21 cellular contexts compared by ENCODE assay signal in the genomic region with DNA sequence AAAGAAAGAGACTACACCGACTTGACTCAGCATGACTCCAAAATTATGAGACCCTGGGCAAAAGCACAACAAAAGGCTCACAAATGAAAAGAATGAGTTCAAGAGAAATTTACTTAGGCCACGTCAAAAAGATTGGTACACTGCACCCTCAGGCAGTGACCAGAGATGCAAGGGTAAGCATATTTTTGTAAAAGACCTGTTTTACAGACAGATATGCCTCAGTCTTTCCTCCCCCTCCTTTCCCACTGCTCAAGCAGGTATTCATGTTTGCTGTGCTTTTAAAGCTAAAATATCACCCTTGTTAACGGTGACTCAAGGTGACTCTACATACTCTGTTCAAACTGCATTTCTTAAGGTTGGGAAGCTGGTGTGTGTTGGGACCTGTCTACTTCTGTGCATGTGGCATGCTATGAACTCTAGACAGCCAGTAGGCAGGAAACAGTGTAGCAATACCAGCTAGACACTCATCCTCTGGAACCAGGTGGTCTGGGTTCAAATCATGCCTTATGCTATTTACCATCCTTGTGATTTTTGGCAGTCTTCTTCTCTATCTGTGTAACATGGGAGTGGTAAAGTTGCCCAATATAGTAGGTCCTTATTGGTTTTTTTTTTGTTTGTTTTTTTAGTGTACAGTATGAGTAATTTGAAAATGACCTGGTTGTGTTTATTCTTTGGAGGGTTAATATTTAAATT.
DNase-seq lines count a peak whose midpoint lies in the region; ATAC-seq and TF ChIP-seq lines count a peak whose summit lies in the region.
"Had no signal": no experiment of that assay in that cellular context is flagged by ENCODE, and none has a peak within 500 bp of the region (broad histone marks: within the 10 kb centered on the region; RNA-seq: fewer than 3 reads in every experiment).

No MANE protein-coding gene starts in this region.

- peak; percentile 65 for ATAC-seq in stimulated activated effector memory CD8-positive, alpha-beta T cell treated with anti-CD3 and anti-CD28 coated beads, Interleukin-12 subunit alpha, Interleukin-12 subunit beta, amount 100 ng/mL, for 72 hours
- no peak for ATAC-seq in GM21528 (IDR thresholded peaks at IDR 0.05; ENCODE audit: low FRiP score, unreplicated experiment)
- no peak for ATAC-seq in HG02973 (IDR thresholded peaks at IDR 0.05; ENCODE audit: unreplicated experiment)
- ATAC-seq: activated naive CD4-positive, alpha-beta T cell treated with anti-CD3 and anti-CD28 coated beads, Interleukin-2, amount 50 U/mL, for 72 hours; CD8-positive, alpha-beta T cell; left cardiac atrium had no signal

- H3K27me3 Mint-ChIP-seq in activated naive CD8-positive, alpha-beta T cell, result no peaks in the 10 kb centered on the region
- no peaks in the 10 kb centered on the region for H3K27me3 Mint-ChIP-seq in activated naive CD8-positive, alpha-beta T cell treated with anti-CD3 and anti-CD28 coated beads for 36 hours
- H3K27me3 Mint-ChIP-seq: activated CD4-positive, alpha-beta T cell treated with anti-CD3 and anti-CD28 coated beads, Interleukin-2, amount 10 ng/mL, durations not matched to agents 7 days and 5 days had no signal

- H3K9me3 Mint-ChIP-seq in activated naive CD8-positive, alpha-beta T cell (ENCODE audit: low read depth), result no peaks in the 10 kb centered on the region
- H3K9me3 Mint-ChIP-seq in activated naive CD8-positive, alpha-beta T cell treated with anti-CD3 and anti-CD28 coated beads for 36 hours, result no peaks in the 10 kb centered on the region
- H3K9me3 Mint-ChIP-seq in stimulated activated effector memory CD8-positive, alpha-beta T cell treated with anti-CD3 and anti-CD28 coated beads, Interleukin-12 subunit alpha, Interleukin-12 subunit beta, amount 100 ng/mL, for 72 hours, result no peaks in the 10 kb centered on the region
- H3K9me3 Mint-ChIP-seq: CD8-positive, alpha-beta T cell had no signal

- H3K4me1 Mint-ChIP-seq in activated naive CD8-positive, alpha-beta T cell (ENCODE audit: low read depth), result peaks cover 59% of the 10 kb centered on the region
- peaks cover 37% of the 10 kb centered on the region for H3K4me1 Mint-ChIP-seq in activated naive CD8-positive, alpha-beta T cell treated with anti-CD3 and anti-CD28 coated beads for 36 hours
- H3K4me1 Mint-ChIP-seq in stimulated activated effector memory CD8-positive, alpha-beta T cell treated with anti-CD3 and anti-CD28 coated beads, Interleukin-12 subunit alpha, Interleukin-12 subunit beta, amount 100 ng/mL, for 72 hours, result peaks cover 34% of the 10 kb centered on the region

- DNase-seq in activated naive CD8-positive, alpha-beta T cell treated with anti-CD3 and anti-CD28 coated beads for 36 hours, result no peak
- DNase-seq in NCI-H460 (ENCODE audit: extremely low read depth, low read depth) (peak; percentile 8), fibroblast of mammary gland (ENCODE audit: low read depth) (peak; percentile 40), NCI-H748 treated with DMSO at 0.1 percent for 48 hours (lab: John Stamatoyannopoulos, UW) (no peak)
- no peak for DNase-seq in stimulated activated effector memory CD8-positive, alpha-beta T cell treated with anti-CD3 and anti-CD28 coated beads, Interleukin-12 subunit alpha, Interleukin-12 subunit beta, amount 100 ng/mL, for 72 hours (ENCODE audit: low spot score in 2 of 2)
- DNase-seq: activated CD4-positive, alpha-beta T cell treated with anti-CD3 and anti-CD28 coated beads, Interleukin-2, amount 10 ng/mL, durations not matched to agents 7 days and 5 days; CD8-positive, alpha-beta T cell; dorsolateral prefrontal cortex; GOT3; hippocampal formation; left cardiac atrium; MG63; NCI-H2081 treated with DMSO at 0.1 percent for 48 hours; Peyer's patch; posterior cingulate gyrus; spleen; stimulated activated naive CD4-positive, alpha-beta T cell had no signal

- TF ChIP-seq CTCF in fibroblast of mammary gland (conservative IDR thresholded peaks at IDR 0.05; ENCODE audit: control insufficient read depth, insufficient read depth, low read depth, low read length), result no peak

- H3K36me3 Mint-ChIP-seq in activated naive CD8-positive, alpha-beta T cell, result peaks cover 37% of the 10 kb centered on the region
- peaks cover 47% of the 10 kb centered on the region for H3K36me3 Mint-ChIP-seq in activated naive CD8-positive, alpha-beta T cell treated with anti-CD3 and anti-CD28 coated beads for 36 hours
- H3K36me3 Mint-ChIP-seq in stimulated activated effector memory CD8-positive, alpha-beta T cell treated with anti-CD3 and anti-CD28 coated beads, Interleukin-12 subunit alpha, Interleukin-12 subunit beta, amount 100 ng/mL, for 72 hours, result no peaks in the 10 kb centered on the region

- H3K4me3 ChIP-seq in fibroblast of mammary gland (ENCODE audit: control insufficient read depth, low read depth, low read length), result no peak overlapping the region
- H3K4me3 ChIP-seq: dorsolateral prefrontal cortex, MG63, Peyer's patch, spleen had no signal

- no peak overlapping the region for H3K4me3 Mint-ChIP-seq in activated naive CD8-positive, alpha-beta T cell
- H3K4me3 Mint-ChIP-seq in activated naive CD8-positive, alpha-beta T cell treated with anti-CD3 and anti-CD28 coated beads for 36 hours, result no peak overlapping the region
- no peak overlapping the region for H3K4me3 Mint-ChIP-seq in stimulated activated effector memory CD8-positive, alpha-beta T cell treated with anti-CD3 and anti-CD28 coated beads, Interleukin-12 subunit alpha, Interleukin-12 subunit beta, amount 100 ng/mL, for 72 hours
- H3K4me3 Mint-ChIP-seq: activated CD4-positive, alpha-beta T cell treated with anti-CD3 and anti-CD28 coated beads, Interleukin-2, amount 10 ng/mL, durations not matched to agents 7 days and 5 days; CD8-positive, alpha-beta T cell had no signal

- H3K27ac Mint-ChIP-seq in activated naive CD8-positive, alpha-beta T cell, result peak overlapping the region; percentile 35
- H3K27ac Mint-ChIP-seq in activated naive CD8-positive, alpha-beta T cell treated with anti-CD3 and anti-CD28 coated beads for 36 hours, result no peak overlapping the region
- no peak overlapping the region for H3K27ac Mint-ChIP-seq in stimulated activated effector memory CD8-positive, alpha-beta T cell treated with anti-CD3 and anti-CD28 coated beads, Interleukin-12 subunit alpha, Interleukin-12 subunit beta, amount 100 ng/mL, for 72 hours
- H3K27ac Mint-ChIP-seq: activated naive CD4-positive, alpha-beta T cell treated with anti-CD3 and anti-CD28 coated beads, Interleukin-2, amount 50 U/mL, for 72 hours; CD8-positive, alpha-beta T cell had no signal

Comparison
In these comparisons a context has a peak if more than half of its experiments do, and no peak if none do; other contexts are left out.
1. DNase-seq: peak in NCI-H460 (single experiment) and fibroblast of mammary gland (single experiment); none in activated naive CD8-positive, alpha-beta T cell treated with anti-CD3 and anti-CD28 coated beads for 36 hours (single experiment), stimulated activated effector memory CD8-positive, alpha-beta T cell treated with anti-CD3 and anti-CD28 coated beads, Interleukin-12 subunit alpha, Interleukin-12 subunit beta, amount 100 ng/mL, for 72 hours (0 of 2) and NCI-H748 treated with DMSO at 0.1 percent for 48 hours (single experiment).